Comparison of ENCODE assay signal across 22 cellular contexts in genomic region chr3:155135003-155135402, GRCh38. TPM values are rescaled to one million over a fixed set of nuclear protein-coding genes. Genes with fewer than 3 reads are reported as not detected.
DNase-seq lines count a peak whose midpoint lies in the region; ATAC-seq, FAIRE-seq and TF ChIP-seq lines count a peak whose summit lies in the region.
"Had no signal": no experiment of that assay in that cellular context is flagged by ENCODE, and none has a peak within 500 bp of the region (broad histone marks: within the 10 kb centered on the region; RNA-seq: fewer than 3 reads in every experiment).

No MANE protein-coding gene starts in this region.

- no peak for DNase-seq in endodermal cell
- DNase-seq in T-helper 9 cell: no peak
- DNase-seq in ecto neural progenitor cell (ENCODE audit: low spot score): no peak
- no peak for DNase-seq in naive thymus-derived CD4-positive, alpha-beta T cell
- DNase-seq: AML-193; Caco-2; Calu3; CD4-positive, alpha-beta T cell; CD8-positive, alpha-beta T cell; DMS79 treated with DMSO at 0.1 percent for 48 hours; GDM1 had no signal

- no peaks in the 10 kb centered on the region for H3K27me3 ChIP-seq in endodermal cell (ENCODE audit: control insufficient read depth, insufficient read depth, low read length, poor library complexity, severe bottlenecking)
- no peaks in the 10 kb centered on the region for H3K27me3 ChIP-seq in neutrophil
- H3K27me3 ChIP-seq in naive thymus-derived CD4-positive, alpha-beta T cell (ENCODE audit: control insufficient read depth in 2 of 2, insufficient read depth in 2 of 2, low read length in 2 of 2): no peaks in the 10 kb centered on the region
- H3K27me3 ChIP-seq: BLaER1 treated with 17β-estradiol and CSF1 and Interleukin-3, amounts not matched to agents 10 nM and 100 nM had no signal

- no peak overlapping the region for H3K4me3 Mint-ChIP-seq in endodermal cell
- H3K4me3 Mint-ChIP-seq in naive thymus-derived CD4-positive, alpha-beta T cell: no peak overlapping the region
- H3K4me3 Mint-ChIP-seq: B cell; CD4-positive, alpha-beta T cell; CD8-positive, alpha-beta T cell had no signal

- H3K36me3 ChIP-seq in endodermal cell (ENCODE audit: control insufficient read depth, insufficient read depth, low read length): peaks cover 9% of the 10 kb centered on the region
- H3K36me3 ChIP-seq in neutrophil: peaks cover 75% of the 10 kb centered on the region
- no peaks in the 10 kb centered on the region for H3K36me3 ChIP-seq in naive thymus-derived CD4-positive, alpha-beta T cell (ENCODE audit: control insufficient read depth in 2 of 3, insufficient read depth in 3 of 3, low read length in 3 of 3)

- H3K27ac Mint-ChIP-seq in endodermal cell: peak overlapping the region; percentile 58
- H3K27ac Mint-ChIP-seq in naive thymus-derived CD4-positive, alpha-beta T cell: no peak overlapping the region
- H3K27ac Mint-ChIP-seq: B cell; CD4-positive, alpha-beta T cell; CD8-positive, alpha-beta T cell had no signal

- H3K27ac ChIP-seq in endodermal cell (ENCODE audit: low read depth, low read length): no peak overlapping the region
- H3K27ac ChIP-seq in neutrophil: peak overlapping the region; percentile 17
- H3K27ac ChIP-seq in naive thymus-derived CD4-positive, alpha-beta T cell (ENCODE audit: low read depth, low read length): no peak overlapping the region
- H3K27ac ChIP-seq: 22Rv1; A549; BLaER1 treated with 17β-estradiol and CSF1 and Interleukin-3, amounts not matched to agents 10 nM and 100 nM; C4-2B had no signal

- peak; percentile 63 for FAIRE-seq in G401.6 (lab: Jason Lieb, UNC)
- FAIRE-seq: A549, D721Med, GM12878, GM12892, GM18507 had no signal

- intact Hi-C loops in naive thymus-derived CD4-positive, alpha-beta T cell (cut with micrococcal nuclease): no loop called here

- H3K27me3 Mint-ChIP-seq in endodermal cell (ENCODE audit: insufficient read depth): no peaks in the 10 kb centered on the region
- no peaks in the 10 kb centered on the region for H3K27me3 Mint-ChIP-seq in naive thymus-derived CD4-positive, alpha-beta T cell
- H3K27me3 Mint-ChIP-seq: B cell; CD4-positive, alpha-beta T cell had no signal

- no peaks in the 10 kb centered on the region for H3K36me3 Mint-ChIP-seq in endodermal cell (ENCODE audit: low read depth)
- no peaks in the 10 kb centered on the region for H3K36me3 Mint-ChIP-seq in naive thymus-derived CD4-positive, alpha-beta T cell
- H3K36me3 Mint-ChIP-seq: CD8-positive, alpha-beta T cell had no signal

- POLR2A ChIA-PET in naive thymus-derived CD4-positive, alpha-beta T cell (lab: Charles Lee): no interaction called here

- H3K9me3 Mint-ChIP-seq in endodermal cell: no peaks in the 10 kb centered on the region
- peaks cover 0 to 11% (median 3%) of the 10 kb centered on the region in 11 donors for H3K9me3 Mint-ChIP-seq in naive thymus-derived CD4-positive, alpha-beta T cell

- H3K9me3 ChIP-seq in endodermal cell (ENCODE audit: control insufficient read depth, low read length) (peaks cover 6% of the 10 kb centered on the region), neutrophil (no peaks in the 10 kb centered on the region)
- H3K9me3 ChIP-seq in naive thymus-derived CD4-positive, alpha-beta T cell (ENCODE audit: control insufficient read depth in 2 of 3, low read length in 3 of 3): no peaks in the 10 kb centered on the region
- H3K9me3 ChIP-seq: A549, Caco-2 had no signal

- no peak overlapping the region for H3K4me3 ChIP-seq in endodermal cell (ENCODE audit: low read length)
- H3K4me3 ChIP-seq in neutrophil (ENCODE audit: low read depth in 1 of 2, low read length in 1 of 2): no peak overlapping the region
- H3K4me3 ChIP-seq in naive thymus-derived CD4-positive, alpha-beta T cell (ENCODE audit: low read length): no peak overlapping the region
- H3K4me3 ChIP-seq: A549; BLaER1 treated with 17β-estradiol and CSF1 and Interleukin-3, amounts not matched to agents 10 nM and 100 nM; GM12878 had no signal

- ATAC-seq in naive thymus-derived CD4-positive, alpha-beta T cell: no peak
- ATAC-seq: A549; CD8-positive, alpha-beta T cell; GM12878 had no signal

- no peaks in the 10 kb centered on the region for H3K4me1 ChIP-seq in endodermal cell (ENCODE audit: control insufficient read depth, insufficient read depth, low read length)
- H3K4me1 ChIP-seq in neutrophil (ENCODE audit: control insufficient read depth in 1 of 2, insufficient read depth in 1 of 2, low read depth in 1 of 2, low read length in 1 of 2): no peaks in the 10 kb centered on the region
- H3K4me1 ChIP-seq in naive thymus-derived CD4-positive, alpha-beta T cell (ENCODE audit: control insufficient read depth in 2 of 2, insufficient read depth in 2 of 2, low read length in 2 of 2): no peaks in the 10 kb centered on the region
- H3K4me1 ChIP-seq: A549, Caco-2 had no signal

- peaks cover 23% of the 10 kb centered on the region for H3K4me1 Mint-ChIP-seq in endodermal cell
- peaks cover 0 to 6% (median 0%) of the 10 kb centered on the region in 7 donors for H3K4me1 Mint-ChIP-seq in naive thymus-derived CD4-positive, alpha-beta T cell

- CTCF ChIA-PET in naive thymus-derived CD4-positive, alpha-beta T cell (lab: Charles Lee): no interaction called here

- no peak for TF ChIP-seq CTCF in endodermal cell (conservative IDR thresholded peaks at IDR 0.05)
- TF ChIP-seq CTCF in neutrophil (IDR thresholded peaks at IDR 0.05): no peak

- no peak overlapping the region for H3K9ac ChIP-seq in endodermal cell (ENCODE audit: extremely low read depth, low read length, poor library complexity, severe bottlenecking)
- H3K9ac ChIP-seq: BLaER1 treated with 17β-estradiol and CSF1 and Interleukin-3, amounts not matched to agents 10 nM and 100 nM had no signal

RNA-seq across cellular contexts. Expression of gene MME, which starts 54.9 kb away (rescaled TPM):
- total RNA-seq in endodermal cell: 10 to 100 TPM; 30.2 to 31.9 TPM
- polyA plus RNA-seq in endodermal cell (2013, experiment 1 of 2): 8.5 TPM
- 10.8 TPM for polyA plus RNA-seq in endodermal cell (2013, experiment 2 of 2)
- total RNA-seq in naive thymus-derived CD4-positive, alpha-beta T cell: under 1 TPM in 2 of 5 experiments, not detected in 3; 0.54 to 0.56 TPM
- not detected for polyA plus RNA-seq in naive thymus-derived CD4-positive, alpha-beta T cell
- polyA plus RNA-seq: A549 had no signal

Comparison
In these comparisons a context has a peak if more than half of its experiments do, and no peak if none do; other contexts are left out.
1. RNA of gene MME, which starts 54.9 kb away (total RNA-seq): 30.2 to 31.9 TPM in endodermal cell; 0.54 to 0.56 TPM in naive thymus-derived CD4-positive, alpha-beta T cell; every median in the first group is over 10 times any median in the second.